ENCODE assay signal across 18 cellular contexts in genomic region chr10:35092851-35093250, GRCh38. TPM values are rescaled to one million over a fixed set of nuclear protein-coding genes. Genes with fewer than 3 reads are reported as not detected.
DNase-seq lines count a peak whose midpoint lies in the region; ATAC-seq and TF ChIP-seq lines count a peak whose summit lies in the region.
"Had no signal": no experiment of that assay in that cellular context is flagged by ENCODE, and none has a peak within 500 bp of the region (broad histone marks: within the 10 kb centered on the region; RNA-seq: fewer than 3 reads in every experiment).

No MANE protein-coding gene starts in this region.

- ATAC-seq in GM21529 (IDR thresholded peaks at IDR 0.05; ENCODE audit: unreplicated experiment) = no peak
- ATAC-seq: activated CD4-positive, alpha-beta T cell treated with anti-CD3 and anti-CD28 coated beads for 36 hours; left colon had no signal

- H3K36me3 Mint-ChIP-seq in neural crest cell (ENCODE audit: low read depth) = no peaks in the 10 kb centered on the region

- no peak for TF ChIP-seq CTCF in neural crest cell (conservative IDR thresholded peaks at IDR 0.05)

- intact Hi-C loops in cardiac septum (cut with DNase I) = no loop called here

- TF ChIP-seq EP300 in Ishikawa (IDR thresholded peaks at IDR 0.05; ENCODE audit: borderline replicate concordance) = no peak

- peak overlapping the region; percentile 51 for H3K4me3 Mint-ChIP-seq in neural crest cell
- H3K4me3 Mint-ChIP-seq: activated CD4-positive, alpha-beta T cell treated with anti-CD3 and anti-CD28 coated beads for 36 hours; type B pancreatic cell had no signal

- H3K27me3 Mint-ChIP-seq in neural crest cell (ENCODE audit: low read depth) = peaks cover 14% of the 10 kb centered on the region

- DNase-seq in NK-92 treated with Interleukin-12 subunit alpha and Interleukin-12 subunit beta, amount 100 ng/mL, for 24 hours (lab: John Stamatoyannopoulos, UW) = peak; percentile 41
- DNase-seq in NK-92 (lab: John Stamatoyannopoulos, UW; ENCODE audit: unreplicated experiment) (no peak), RPMI7951 (ENCODE audit: low read depth) (peak; percentile 23), neural crest cell (ENCODE audit: low read depth, low spot score) (no peak), foreskin melanocyte (no peak), cardiac septum (ENCODE audit: low spot score) (no peak)
- DNase-seq: activated CD4-positive, alpha-beta T cell treated with anti-CD3 and anti-CD28 coated beads for 36 hours; DMS 273 treated with DMSO at 0.1 percent for 48 hours; foreskin fibroblast; left colon; NCI-H1694; NCI-H748 treated with DMSO at 0.1 percent for 48 hours; stimulated activated CD4-positive, alpha-beta T cell treated with anti-CD3 and anti-CD28 coated beads, Interleukin-2, amount 100 ng/mL, for 48 hours; stomach had no signal

- H3K9me3 Mint-ChIP-seq in neural crest cell = no peaks in the 10 kb centered on the region
- H3K9me3 Mint-ChIP-seq: activated T-helper 2 cell treated with anti-CD3 and anti-CD28 coated beads, Interferon-gamma antibody, Interleukin-2, Interleukin-4, amounts not matched to agents 10 μg/mL and 5 μg/mL and 100 μg/mL, durations not matched to agents 14 hours and 24 hours and 36 hours; type B pancreatic cell had no signal

- no peak overlapping the region for H3K27ac Mint-ChIP-seq in neural crest cell (ENCODE audit: unreplicated experiment)
- H3K27ac Mint-ChIP-seq: activated CD4-positive, alpha-beta T cell treated with anti-CD3 and anti-CD28 coated beads for 36 hours; activated T-helper 2 cell treated with anti-CD3 and anti-CD28 coated beads, Interferon-gamma antibody, Interleukin-2, Interleukin-4, amounts not matched to agents 10 μg/mL and 5 μg/mL and 100 μg/mL, durations not matched to agents 14 hours and 24 hours and 36 hours; type B pancreatic cell had no signal

- peak; percentile 26; the same call in 1 of the 2 replicates for TF ChIP-seq RAD21 in Ishikawa (IDR thresholded peaks at IDR 0.05; ENCODE audit: low read depth)

- peaks cover 26% of the 10 kb centered on the region for H3K4me1 Mint-ChIP-seq in neural crest cell

TF ChIP-seq in Ishikawa, 13 proteins besides CTCF, POLR2A, EP300 and RAD21:
- TF ChIP-seq FOXM1 (IDR thresholded peaks at IDR 0.05; ENCODE audit: borderline replicate concordance, low read depth) = no peak
- TF ChIP-seq, protein P1, sequence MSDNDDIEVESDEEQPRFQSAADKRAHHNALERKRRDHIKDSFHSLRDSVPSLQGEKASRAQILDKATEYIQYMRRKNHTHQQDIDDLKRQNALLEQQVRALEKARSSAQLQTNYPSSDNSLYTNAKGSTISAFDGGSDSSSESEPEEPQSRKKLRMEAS (IDR thresholded peaks at IDR 0.05) = no peak
- TF ChIP-seq TAF1 (IDR thresholded peaks at IDR 0.05; ENCODE audit: low read depth) = no peak
- no peak for TF ChIP-seq USF1 (IDR thresholded peaks at IDR 0.05)
- TF ChIP-seq CEBPB (IDR thresholded peaks at IDR 0.05) = no peak
- no peak for TF ChIP-seq CREB1 (IDR thresholded peaks at IDR 0.05; ENCODE audit: low read depth)
- no peak for TF ChIP-seq YY1 (IDR thresholded peaks at IDR 0.05; ENCODE audit: low read depth)

RNA-seq across cellular contexts. Expression of gene CUL2, which starts 2.7 kb away (rescaled TPM):
- 48.9 and 51.9 TPM in 2 replicates for total RNA-seq in RPMI7951 (2014; rRNA removed; shearing (Covaris generic))
- 40.1 and 40.9 TPM in 2 replicates for total RNA-seq in neural crest cell
- total RNA-seq in cardiac septum = 30.0 TPM

RNA-seq across cellular contexts. Expression of gene CREM, which starts 33.8 kb away (rescaled TPM):
- 46.1 and 59.7 TPM in 2 replicates for total RNA-seq in RPMI7951 (2014; rRNA removed; shearing (Covaris generic))
- total RNA-seq in neural crest cell = 28.5 and 29.6 TPM in 2 replicates
- total RNA-seq in cardiac septum = 46.0 TPM

Comparison
In these comparisons a context has a peak if more than half of its experiments do, and no peak if none do; other contexts are left out.
1. DNase-seq: peak in NK-92 treated with Interleukin-12 subunit alpha and Interleukin-12 subunit beta, amount 100 ng/mL, for 24 hours (single experiment) and RPMI7951 (single experiment); none in NK-92 (single experiment), neural crest cell (single experiment), foreskin melanocyte (single experiment) and cardiac septum (single experiment).